9 cellular contexts compared by ENCODE assay signal in genomic region chr10:14553434-14553833, GRCh38.
DNase-seq lines count a peak whose midpoint lies in the region; ATAC-seq, FAIRE-seq and TF ChIP-seq lines count a peak whose summit lies in the region.
"Had no signal": no experiment of that assay in that cellular context is flagged by ENCODE, and none has a peak within 500 bp of the region (broad histone marks: within the 10 kb centered on the region; RNA-seq: fewer than 3 reads in every experiment).

No MANE protein-coding gene starts in this region.

- H3K4me1 Mint-ChIP-seq in Calu3 (ENCODE audit: low read depth, unreplicated experiment) (peaks cover 79% of the 10 kb centered on the region), osteocyte (ENCODE audit: unreplicated experiment) (peaks cover 34% of the 10 kb centered on the region)
- H3K4me1 Mint-ChIP-seq in naive thymus-derived CD8-positive, alpha-beta T cell = peaks cover 61 to 100% (median 95%) of the 10 kb centered on the region in 4 donors

- H3K4me3 Mint-ChIP-seq in Calu3 (ENCODE audit: low read depth, unreplicated experiment) (peak overlapping the region; percentile 24), osteocyte (ENCODE audit: unreplicated experiment) (no peak overlapping the region)
- peak overlapping the region in 9 of 10 donors; percentile 17 to 79 (median 53) for H3K4me3 Mint-ChIP-seq in naive thymus-derived CD8-positive, alpha-beta T cell

- H3K9ac ChIP-seq in mammary epithelial cell (ENCODE audit: insufficient read depth, low read length) = no peak overlapping the region

- WGBS in mammary epithelial cell (ENCODE audit: low coverage, missing lambda C conversion rate) = 92% methylated on average over 1 of the region's 1 CpG

- in situ Hi-C loops in mammary epithelial cell (cut with MboI; ENCODE audit: low sequenced_read_pairs in 2 of 2) = no loop called here

- POLR2A ChIA-PET in naive thymus-derived CD8-positive, alpha-beta T cell (lab: Charles Lee) = interaction anchor here (0.7 to 3.7 kb wide), 9 partner anchors 10 to 285 kb away, joined by 3 to 30 read pairs (median 5); partner anchors contain the start of genes CDNF, HSPA14 and MSANTD7

- FAIRE-seq in urothelium cell line (lab: Jason Lieb, UNC) = no peak
- FAIRE-seq: TTC549 had no signal

- DNase-seq in Calu3 (no peak), NB4 (ENCODE audit: low read depth) (peak; percentile 72), mammary epithelial cell (peak; percentile 64), urothelium cell line (ENCODE audit: low spot score) (no peak), left lobe of liver (ENCODE audit: low spot score) (no peak), osteocyte (ENCODE audit: extremely low spot score, unreplicated experiment) (no peak)
- DNase-seq in naive thymus-derived CD8-positive, alpha-beta T cell = no peak

- H3K36me3 ChIP-seq in mammary epithelial cell (ENCODE audit: insufficient read depth, low read length) = no peaks in the 10 kb centered on the region

- no peak for TF ChIP-seq POLR2A in NB4 (IDR thresholded peaks at IDR 0.05; ENCODE audit: extremely low read depth, insufficient read length)

- no peaks in the 10 kb centered on the region for H3K27me3 Mint-ChIP-seq in Calu3 (ENCODE audit: unreplicated experiment)
- H3K27me3 Mint-ChIP-seq in naive thymus-derived CD8-positive, alpha-beta T cell = no peaks in the 10 kb centered on the region
- H3K27me3 Mint-ChIP-seq in osteocyte (ENCODE audit: unreplicated experiment) = no peaks in the 10 kb centered on the region

- H3K79me2 ChIP-seq in mammary epithelial cell (ENCODE audit: insufficient read depth, low read length) = peaks cover 5% of the 10 kb centered on the region

- no peak overlapping the region for H2AFZ ChIP-seq in mammary epithelial cell (ENCODE audit: low read depth, low read length)

- H4K20me1 ChIP-seq in mammary epithelial cell (ENCODE audit: insufficient read depth, low read length) = no peaks in the 10 kb centered on the region

- no peak overlapping the region for H3K27ac Mint-ChIP-seq in Calu3 (ENCODE audit: unreplicated experiment)
- H3K27ac Mint-ChIP-seq in naive thymus-derived CD8-positive, alpha-beta T cell = peak overlapping the region; percentile 74 to 97 (median 90)
- H3K27ac Mint-ChIP-seq in osteocyte (ENCODE audit: unreplicated experiment) = no peak overlapping the region

- H3K36me3 Mint-ChIP-seq in Calu3 (ENCODE audit: insufficient read depth, unreplicated experiment) (peaks cover 59% of the 10 kb centered on the region), osteocyte (ENCODE audit: unreplicated experiment) (peaks cover 14% of the 10 kb centered on the region)
- H3K36me3 Mint-ChIP-seq in naive thymus-derived CD8-positive, alpha-beta T cell = peaks cover 7 to 63% (median 18%) of the 10 kb centered on the region in 3 donors

- CTCF ChIA-PET in Calu3 (lab: Charles Lee) = interaction anchor here (0.8 to 1.0 kb wide), 2 partner anchors 35 to 270 kb away, joined by 3 read pairs; no protein-coding TSS in a partner anchor
- CTCF ChIA-PET in mammary epithelial cell (lab: Charles Lee; ENCODE audit: low non-redundant PET) = no interaction called here

- peaks cover 13% of the 10 kb centered on the region for H3K4me1 ChIP-seq in mammary epithelial cell (ENCODE audit: insufficient read depth, low read length)

- intact Hi-C loops in Calu3 (cut with micrococcal nuclease; ENCODE audit: unreplicated experiment) = loop anchor here (5.0 kb wide), 1 partner anchor 49 kb away; no protein-coding TSS in a partner anchor
- intact Hi-C loops in mammary epithelial cell (cut with micrococcal nuclease) = no loop called here

- H3K27ac ChIP-seq in mammary epithelial cell (ENCODE audit: insufficient read depth, low read depth, low read length) = no peak overlapping the region

- no peak overlapping the region for H3K4me2 ChIP-seq in mammary epithelial cell (ENCODE audit: insufficient read depth, low read depth, low read length)

- H3K27me3 ChIP-seq in mammary epithelial cell (ENCODE audit: insufficient read depth, low read length) = no peaks in the 10 kb centered on the region

- dilution Hi-C loops in mammary epithelial cell (cut with HindIII; ENCODE audit: low sequenced_read_pairs) = no loop called here

- TF ChIP-seq CTCF in Calu3 (IDR thresholded peaks at IDR 0.05; ENCODE audit: unreplicated experiment) (no peak), NB4 (IDR thresholded peaks at IDR 0.05; ENCODE audit: low read depth, low read length) (no peak), mammary epithelial cell (conservative IDR thresholded peaks at IDR 0.05 in 1 of 2, IDR thresholded peaks at IDR 0.05 in 1 of 2; ENCODE audit: extremely low read depth in 1 of 2, insufficient read depth in 1 of 2, low read depth in 1 of 2, low read length in 2 of 2) (no peak), osteocyte (IDR thresholded peaks at IDR 0.05) (no peak)

- H3K9me3 ChIP-seq in mammary epithelial cell (replicated peaks; ENCODE audit: insufficient read depth, low read length) = no peaks in the 10 kb centered on the region

- ATAC-seq in naive thymus-derived CD8-positive, alpha-beta T cell = no peak
- no peak for ATAC-seq in left lobe of liver
- no peak for ATAC-seq in HG02970 (IDR thresholded peaks at IDR 0.05; ENCODE audit: low FRiP score, unreplicated experiment)

- H3K9me3 Mint-ChIP-seq in Calu3 (ENCODE audit: low read depth, unreplicated experiment) (no peaks in the 10 kb centered on the region), osteocyte (ENCODE audit: unreplicated experiment) (no peaks in the 10 kb centered on the region)
- no peaks in the 10 kb centered on the region for H3K9me3 Mint-ChIP-seq in naive thymus-derived CD8-positive, alpha-beta T cell

- no peak overlapping the region for H3K4me3 ChIP-seq in NB4 (ENCODE audit: low read depth, low read length)
- no peak overlapping the region for H3K4me3 ChIP-seq in mammary epithelial cell (replicated peaks in 1 of 3; ENCODE audit: insufficient read depth in 1 of 3, low read depth in 2 of 3, low read length in 3 of 3)

- BruUV-seq in Calu3 (replicated peaks; lab: Mats Ljungman, UMichigan) (no TSS peak), mammary epithelial cell (replicated peaks; lab: Mats Ljungman, UMichigan) (no TSS peak)

Comparison
In these comparisons a context has a peak if more than half of its experiments do, and no peak if none do; other contexts are left out.
1. DNase-seq: peak in NB4 (single experiment) and mammary epithelial cell (single experiment); none in Calu3 (single experiment), naive thymus-derived CD8-positive, alpha-beta T cell (0 of 10), urothelium cell line (single experiment), left lobe of liver (single experiment) and osteocyte (single experiment).
2. H3K27ac Mint-ChIP-seq: peak in naive thymus-derived CD8-positive, alpha-beta T cell (10 of 10); none in Calu3 (single experiment) and osteocyte (single experiment).